In genomic region chr11:67278135-67278938, GRCh38 we compare ENCODE assay signal across 9 cellular contexts. TPM values are rescaled to one million over a fixed set of nuclear protein-coding genes. Genes with fewer than 3 reads are reported as not detected.
DNase-seq lines count a peak whose midpoint lies in the region; ATAC-seq and TF ChIP-seq lines count a peak whose summit lies in the region.
"Had no signal": no experiment of that assay in that cellular context is flagged by ENCODE, and none has a peak within 500 bp of the region (broad histone marks: within the 10 kb centered on the region; RNA-seq: fewer than 3 reads in every experiment).

No MANE protein-coding gene starts in this region.

- no peaks in the 10 kb centered on the region for H3K9me3 Mint-ChIP-seq in activated T-helper 17 cell treated with anti-CD3 and anti-CD28 coated beads, Interleukin-2, amount 50 U/mL, for 72 hours
- H3K9me3 Mint-ChIP-seq in stimulated activated naive CD8-positive, alpha-beta T cell treated with anti-CD3 and anti-CD28 coated beads, Interleukin-15, amount 100 ng/mL, for 72 hours: no peaks in the 10 kb centered on the region

- H2BK20ac ChIP-seq in IMR-90 (ENCODE audit: low read depth, low read length): peak overlapping the region; percentile 66; the same call in 1 of the 2 replicates

- H3K14ac ChIP-seq in IMR-90 (replicated peaks; ENCODE audit: low read depth, low read length): peak overlapping the region; percentile 68

- no peak for TF ChIP-seq CTCF in IMR-90 (conservative IDR thresholded peaks at IDR 0.05; ENCODE audit: low read depth, low read length)
- no peak for TF ChIP-seq CTCF in smooth muscle cell (IDR thresholded peaks at IDR 0.05; ENCODE audit: borderline replicate concordance, insufficient read depth, poor library complexity, severe bottlenecking)

- H3K9me1 ChIP-seq in IMR-90 (ENCODE audit: insufficient read depth, low read length): peaks cover 15% of the 10 kb centered on the region

- no peaks in the 10 kb centered on the region for H3K9me3 ChIP-seq in IMR-90 (ENCODE audit: control insufficient read depth, insufficient read depth, low read length)
- no peaks in the 10 kb centered on the region for H3K9me3 ChIP-seq in iPS-20b (ENCODE audit: insufficient read depth, low read depth, low read length)
- no peaks in the 10 kb centered on the region for H3K9me3 ChIP-seq in smooth muscle cell (replicated peaks; ENCODE audit: low read depth)

- in situ Hi-C loops in IMR-90 (cut with MboI; ENCODE audit: low sequenced_read_pairs): no loop called here

- H2BK15ac ChIP-seq in IMR-90 (ENCODE audit: low read depth, low read length): peak overlapping the region; percentile 70; the same call in 2 of the 3 replicates

- BruUV-seq in IMR-90 (replicated peaks; lab: Mats Ljungman, UMichigan): no TSS peak

- H3K4me3 Mint-ChIP-seq in activated T-helper 17 cell treated with anti-CD3 and anti-CD28 coated beads, Interleukin-2, amount 50 U/mL, for 72 hours: peak overlapping the region; percentile 99
- H3K4me3 Mint-ChIP-seq in stimulated activated naive CD8-positive, alpha-beta T cell treated with anti-CD3 and anti-CD28 coated beads, Interleukin-15, amount 100 ng/mL, for 72 hours: peak overlapping the region; percentile 83 to 95

- no peak overlapping the region; the same call in 1 of the 2 replicates for H3K56ac ChIP-seq in IMR-90 (ENCODE audit: extremely low read depth, insufficient read depth, low read length)

- WGBS in IMR-90 (ENCODE audit: extremely low coverage in 2 of 2, insufficient read length in 1 of 2), 2 experiments: 91% methylated on average over 10 of the region's 14 CpGs; no CpG with 5 or more reads in 1 of the 2 experiments
- 96% methylated on average over 13 of the region's 14 CpGs for WGBS in smooth muscle cell (ENCODE audit: low lambda C conversion rate)

- ATAC-seq in IMR-90 (ENCODE audit: low read depth): no peak
- no peak for ATAC-seq in activated T-helper 17 cell treated with anti-CD3 and anti-CD28 coated beads, Interleukin-2, amount 50 U/mL, for 72 hours (replicated peaks)
- no peak for ATAC-seq in stimulated activated naive CD8-positive, alpha-beta T cell treated with anti-CD3 and anti-CD28 coated beads, Interleukin-15, amount 100 ng/mL, for 72 hours

- no peaks in the 10 kb centered on the region for H3F3A ChIP-seq in smooth muscle cell (ENCODE audit: low read depth)

- H2AFZ ChIP-seq in IMR-90 (replicated peaks; ENCODE audit: low read length, poor library complexity) (peak overlapping the region; percentile 90), smooth muscle cell (ENCODE audit: low read depth) (no peak overlapping the region)

- peaks cover 25 to 70% of the 10 kb centered on the region in 2 experiments for H3K79me1 ChIP-seq in IMR-90 (ENCODE audit: low read depth in 1 of 2, low read length in 2 of 2)

- peak overlapping the region; percentile 97 for H3K4ac ChIP-seq in IMR-90 (ENCODE audit: low read depth, low read length)

- peak overlapping the region; percentile 97 for H2AK5ac ChIP-seq in IMR-90 (ENCODE audit: low read depth, low read length)

- H3K9ac ChIP-seq in IMR-90 (ENCODE audit: low read depth, low read length) (peak overlapping the region; percentile 37; the same call in 1 of the 2 replicates), iPS-20b (ENCODE audit: low read depth, low read length) (peak overlapping the region; percentile 65; the same call in 1 of the 2 replicates), smooth muscle cell (ENCODE audit: low read depth) (no peak overlapping the region)

- no peak for TF ChIP-seq RAD21 in IMR-90 (IDR thresholded peaks at IDR 0.05; ENCODE audit: low read length)

- H3K36me3 Mint-ChIP-seq in activated T-helper 17 cell treated with anti-CD3 and anti-CD28 coated beads, Interleukin-2, amount 50 U/mL, for 72 hours (ENCODE audit: low read depth): peaks cover 88% of the 10 kb centered on the region

- CTCF ChIA-PET in IMR-90 (lab: Yijun Ruan, JAX): interaction anchor here (1.6 kb wide), 2 partner anchors 10 to 104 kb away, joined by 3 to 6 read pairs; no protein-coding TSS in a partner anchor

- POLR2A ChIA-PET in IMR-90 (lab: Charles Lee; ENCODE audit: unreplicated experiment): no interaction called here

- peak overlapping the region; percentile 83 for H3K27ac Mint-ChIP-seq in activated T-helper 17 cell treated with anti-CD3 and anti-CD28 coated beads, Interleukin-2, amount 50 U/mL, for 72 hours
- H3K27ac Mint-ChIP-seq in stimulated activated naive CD8-positive, alpha-beta T cell treated with anti-CD3 and anti-CD28 coated beads, Interleukin-15, amount 100 ng/mL, for 72 hours: peak overlapping the region; percentile 94 to 97

- peaks cover 42% of the 10 kb centered on the region for H3K36me3 ChIP-seq in IMR-90 (ENCODE audit: control insufficient read depth, insufficient read depth, low read length)
- peaks cover 52% of the 10 kb centered on the region for H3K36me3 ChIP-seq in iPS-20b (ENCODE audit: insufficient read depth, low read depth, low read length)
- H3K36me3 ChIP-seq in smooth muscle cell (ENCODE audit: low read depth): no peaks in the 10 kb centered on the region

- dilution Hi-C loops in IMR-90 (cut with HindIII; ENCODE audit: low sequenced_read_pairs, unreplicated experiment): no loop called here

- H4K8ac ChIP-seq in IMR-90 (ENCODE audit: low read depth in 2 of 2, low read length in 2 of 2): peak overlapping the region; percentile 78 to 93; a peak in 2 of 4 replicates

- H3K18ac ChIP-seq in IMR-90 (ENCODE audit: low read depth, low read length): no peak overlapping the region

- peak overlapping the region; percentile 89; the same call in 1 of the 2 replicates for H3K23ac ChIP-seq in IMR-90 (ENCODE audit: low read depth, low read length)

- H3K4me1 Mint-ChIP-seq in activated T-helper 17 cell treated with anti-CD3 and anti-CD28 coated beads, Interleukin-2, amount 50 U/mL, for 72 hours: peaks cover 15% of the 10 kb centered on the region
- peaks cover 94% of the 10 kb centered on the region for H3K4me1 Mint-ChIP-seq in stimulated activated naive CD8-positive, alpha-beta T cell treated with anti-CD3 and anti-CD28 coated beads, Interleukin-15, amount 100 ng/mL, for 72 hours

- peaks cover 45% of the 10 kb centered on the region for H3K79me2 ChIP-seq in smooth muscle cell (ENCODE audit: low read depth)

- H3K4me3 ChIP-seq in IMR-90 (ENCODE audit: insufficient read depth, low read depth, low read length) (no peak overlapping the region), iPS-20b (ENCODE audit: low read length) (no peak overlapping the region), smooth muscle cell (no peak overlapping the region)

- peak overlapping the region; percentile 75; the same call in 1 of the 2 replicates for H2BK120ac ChIP-seq in IMR-90 (ENCODE audit: low read depth, low read length)

- peak overlapping the region; percentile 25; the same call in 1 of the 2 replicates for H4K5ac ChIP-seq in IMR-90 (ENCODE audit: low read depth, low read length)

- H3K4me1 ChIP-seq in IMR-90 (ENCODE audit: control insufficient read depth, insufficient read depth, low read length): peaks cover 18% of the 10 kb centered on the region
- peaks cover 3% of the 10 kb centered on the region; the same call in 1 of the 2 replicates for H3K4me1 ChIP-seq in iPS-20b (ENCODE audit: insufficient read depth, low read length)
- peaks cover 16% of the 10 kb centered on the region for H3K4me1 ChIP-seq in smooth muscle cell (ENCODE audit: low read depth)

- H3K27ac ChIP-seq in IMR-90 (ENCODE audit: insufficient read depth, low read length): peak overlapping the region; percentile 69
- H3K27ac ChIP-seq in iPS-20b (ENCODE audit: low read length): peak overlapping the region; percentile 88
- no peak overlapping the region for H3K27ac ChIP-seq in smooth muscle cell (ENCODE audit: low read depth)

- DNase-seq in IMR-90 (no peak), NCI-H2227 (lab: John Stamatoyannopoulos, UW; ENCODE audit: unreplicated experiment) (no peak), smooth muscle cell (lab: John Stamatoyannopoulos, UW; ENCODE audit: unreplicated experiment) (no peak)
- DNase-seq in stimulated activated naive CD8-positive, alpha-beta T cell treated with anti-CD3 and anti-CD28 coated beads, Interleukin-15, amount 100 ng/mL, for 72 hours: no peak
- no peak for DNase-seq in stimulated activated naive CD4-positive, alpha-beta T cell (lab: John Stamatoyannopoulos, UW)
- DNase-seq in stimulated activated naive CD4-positive, alpha-beta T cell treated with Interleukin-2 at 50 U/mL for 16 hours (lab: John Stamatoyannopoulos, UW): no peak
- DNase-seq: NCI-H524 treated with DMSO at 0.1 percent for 48 hours had no signal

- H4K20me1 ChIP-seq in IMR-90 (ENCODE audit: insufficient read depth, low read length) (peaks cover 5% of the 10 kb centered on the region), smooth muscle cell (ENCODE audit: low read depth) (peaks cover 52% of the 10 kb centered on the region)

- TF ChIP-seq POLR2A in IMR-90 (IDR thresholded peaks at IDR 0.05; ENCODE audit: low read depth, low read length): no peak

- peak overlapping the region; percentile 100 for H2AK9ac ChIP-seq in IMR-90 (replicated peaks; ENCODE audit: low read depth, low read length, poor library complexity)

- peak overlapping the region; percentile 86 for H4K91ac ChIP-seq in IMR-90 (ENCODE audit: insufficient read depth, low read depth, low read length)

- H3K27me3 ChIP-seq in IMR-90 (ENCODE audit: control insufficient read depth, insufficient read depth, low read length): no peaks in the 10 kb centered on the region
- H3K27me3 ChIP-seq in iPS-20b (ENCODE audit: insufficient read depth, low read length): no peaks in the 10 kb centered on the region
- no peaks in the 10 kb centered on the region for H3K27me3 ChIP-seq in smooth muscle cell (ENCODE audit: low read depth)

- H3K27me3 Mint-ChIP-seq in activated T-helper 17 cell treated with anti-CD3 and anti-CD28 coated beads, Interleukin-2, amount 50 U/mL, for 72 hours: no peaks in the 10 kb centered on the region
- no peaks in the 10 kb centered on the region for H3K27me3 Mint-ChIP-seq in stimulated activated naive CD8-positive, alpha-beta T cell treated with anti-CD3 and anti-CD28 coated beads, Interleukin-15, amount 100 ng/mL, for 72 hours

- H3K4me2 ChIP-seq in IMR-90 (ENCODE audit: low read depth, low read length): no peak overlapping the region
- H3K4me2 ChIP-seq in smooth muscle cell: no peak overlapping the region

- intact Hi-C loops in IMR-90 (cut with micrococcal nuclease): no loop called here

- peak overlapping the region; percentile 80 for H2BK5ac ChIP-seq in IMR-90 (ENCODE audit: low read depth, low read length, poor library complexity, severe bottlenecking)

RNA-seq across cellular contexts. Expression of gene ANKRD13D, which starts 10.8 kb away (rescaled TPM):
- 7.3 and 8.1 TPM in 2 replicates for total RNA-seq in IMR-90 (2012; rRNA removed)
- 38.4 and 44.0 TPM in 2 replicates for polyA plus RNA-seq in IMR-90 (2012; rRNA removed)
- 31.2 and 35.3 TPM in 2 replicates for polyA plus RNA-seq in IMR-90 (2012; cell fraction: cytosol; rRNA removed)
- polyA plus RNA-seq in IMR-90 (2012; cell fraction: nucleus; rRNA removed; ENCODE audit: low replicate concordance): 129 and 331 TPM in 2 replicates
- total RNA-seq in activated T-helper 17 cell treated with anti-CD3 and anti-CD28 coated beads, Interleukin-2, amount 50 U/mL, for 72 hours: 100 to 1,000 TPM; 102 to 137 TPM
- total RNA-seq in smooth muscle cell: 29.3 and 34.7 TPM in 2 replicates
- polyA plus RNA-seq in smooth muscle cell: 52.0 and 63.2 TPM in 2 replicates

RNA-seq across cellular contexts. Expression of gene GRK2, which starts 12.1 kb away (rescaled TPM):
- total RNA-seq in IMR-90 (2012; rRNA removed) (23.9 and 26.7 TPM in 2 replicates), smooth muscle cell (18.5 and 22.2 TPM in 2 replicates)
- polyA plus RNA-seq in IMR-90 (2012; rRNA removed) (41.8 and 45.8 TPM in 2 replicates), smooth muscle cell (38.9 and 42.5 TPM in 2 replicates)
- 23.5 and 42.3 TPM in 2 replicates for polyA plus RNA-seq in IMR-90 (2012; cell fraction: cytosol; rRNA removed)
- polyA plus RNA-seq in IMR-90 (2012; cell fraction: nucleus; rRNA removed; ENCODE audit: low replicate concordance): 130 and 275 TPM in 2 replicates
- total RNA-seq in activated T-helper 17 cell treated with anti-CD3 and anti-CD28 coated beads, Interleukin-2, amount 50 U/mL, for 72 hours: 100 to 1,000 TPM; 197 to 265 TPM

RNA-seq across cellular contexts. Expression of gene SSH3, which starts 25.0 kb away (rescaled TPM):
- total RNA-seq in IMR-90 (2012; rRNA removed): 7.3 and 7.8 TPM in 2 replicates
- polyA plus RNA-seq in IMR-90 (2012; rRNA removed): 26.7 and 29.2 TPM in 2 replicates
- 14.4 and 25.5 TPM in 2 replicates for polyA plus RNA-seq in IMR-90 (2012; cell fraction: cytosol; rRNA removed)
- polyA plus RNA-seq in IMR-90 (2012; cell fraction: nucleus; rRNA removed; ENCODE audit: low replicate concordance): 83.1 and 197 TPM in 2 replicates
- 10 to 100 TPM; 15.8 to 22.0 TPM for total RNA-seq in activated T-helper 17 cell treated with anti-CD3 and anti-CD28 coated beads, Interleukin-2, amount 50 U/mL, for 72 hours
- 14.9 and 23.9 TPM in 2 replicates for total RNA-seq in smooth muscle cell
- 29.3 and 47.5 TPM in 2 replicates for polyA plus RNA-seq in smooth muscle cell
